21 cellular contexts compared by ENCODE assay signal in the genomic region with DNA sequence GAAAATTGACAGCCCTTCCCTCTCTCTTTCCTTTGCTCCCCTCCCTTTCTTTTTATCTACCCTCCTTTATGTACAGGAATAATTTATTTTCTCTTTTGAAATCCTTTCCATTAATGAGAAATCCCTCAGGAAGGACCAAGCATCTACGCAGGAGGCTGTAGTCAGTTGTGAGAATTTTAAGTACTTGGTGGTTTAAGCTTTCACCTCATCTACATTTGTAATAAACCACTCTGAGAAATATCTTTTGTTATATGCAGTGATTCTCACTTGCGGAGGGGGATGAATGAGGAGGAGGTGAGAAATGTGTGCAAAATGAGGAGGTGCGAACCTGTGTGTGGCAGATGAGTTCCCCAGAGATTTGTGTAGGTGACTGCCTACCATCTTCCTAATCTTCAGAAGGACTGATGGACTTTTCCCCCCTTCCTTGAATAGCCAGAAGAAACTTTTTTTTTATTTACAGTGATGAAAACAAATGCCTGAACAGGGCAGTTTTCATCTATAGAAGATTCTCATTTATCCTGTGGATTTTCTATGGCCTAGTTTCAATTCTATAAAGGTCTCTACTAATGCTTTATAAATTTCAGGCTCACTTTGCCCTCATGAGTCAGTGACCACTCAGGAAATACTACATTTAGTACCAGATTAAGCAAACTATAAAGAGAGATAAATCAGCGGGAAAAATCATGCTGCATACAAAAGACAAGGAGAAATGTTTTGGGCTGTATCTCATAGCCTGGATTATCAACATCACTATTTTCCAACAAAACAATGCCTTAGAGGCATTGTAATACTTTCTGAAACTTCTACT.
A peak's percentile ranks its signal among the peaks of the same experiment; 100 is the strongest.
DNase-seq lines count a peak whose midpoint lies in the region; ATAC-seq, FAIRE-seq and TF ChIP-seq lines count a peak whose summit lies in the region.
"Had no signal": no experiment of that assay in that cellular context is flagged by ENCODE, and none has a peak within 500 bp of the region (broad histone marks: within the 10 kb centered on the region; RNA-seq: fewer than 3 reads in every experiment).

No MANE protein-coding gene starts in this region.

- no peak overlapping the region for H3K9ac ChIP-seq in astrocyte (ENCODE audit: low read length)
- H3K9ac ChIP-seq: KMS-11 had no signal

- intact Hi-C loops in left ventricle myocardium inferior (cut with micrococcal nuclease) (no loop called here), Right ventricle myocardium superior (cut with DNase I) (no loop called here), head of caudate nucleus (cut with DNase I) (no loop called here), right lobe of liver (cut with DNase I) (no loop called here)

- peak overlapping the region; percentile 28 for H3K27ac ChIP-seq in left ventricle myocardium inferior (replicated peaks)
- H3K27ac ChIP-seq in astrocyte (ENCODE audit: low read depth, low read length), result peak overlapping the region; percentile 36
- H3K27ac ChIP-seq in right lobe of liver, result no peak overlapping the region
- H3K27ac ChIP-seq: KMS-11, skin epidermis, tibial nerve had no signal

- H3K4me3 ChIP-seq in left ventricle myocardium inferior (no peak overlapping the region), astrocyte (ENCODE audit: insufficient read depth, low read depth, low read length) (no peak overlapping the region), right lobe of liver (no peak overlapping the region)
- H3K4me3 ChIP-seq: heart right ventricle, skin epidermis, tibial nerve had no signal

- no peak overlapping the region for H3K4me3 Mint-ChIP-seq in astrocyte (ENCODE audit: unreplicated experiment)
- H3K4me3 Mint-ChIP-seq: activated CD4-positive, alpha-beta memory T cell treated with anti-CD3 and anti-CD28 coated beads for 36 hours; activated T-cell treated with anti-CD3 and anti-CD28 coated beads, Interleukin-2, amount 50 U/mL, for 72 hours had no signal

- ATAC-seq in Right ventricle myocardium superior (ENCODE audit: poor library complexity), result no peak
- ATAC-seq in HG03354 (IDR thresholded peaks at IDR 0.05; ENCODE audit: poor library complexity, severe bottlenecking, unreplicated experiment), result no peak
- no peak for ATAC-seq in right lobe of liver
- ATAC-seq: activated T-cell treated with anti-CD3 and anti-CD28 coated beads, Interleukin-2, amount 50 U/mL, for 72 hours; heart right ventricle had no signal

- no peaks in the 10 kb centered on the region for H4K20me1 ChIP-seq in astrocyte (ENCODE audit: insufficient read depth, low read length)

- DNase-seq in left ventricle myocardium inferior (no peak), Right ventricle myocardium superior (no peak), astrocyte (ENCODE audit: low read depth) (peak; percentile 83), head of caudate nucleus (peak in 22 of 42 donors; percentile 3 to 74 (median 26)), NCI-H510A (lab: John Stamatoyannopoulos, UW) (no peak), right lobe of liver (no peak), NCI-H1436 treated with DMSO at 0.1 percent for 48 hours (lab: John Stamatoyannopoulos, UW) (no peak)
- DNase-seq: ACHN; activated CD4-positive, alpha-beta memory T cell treated with anti-CD3 and anti-CD28 coated beads for 36 hours; activated T-cell treated with anti-CD3 and anti-CD28 coated beads, Interleukin-2, amount 50 U/mL, for 72 hours; cerebellar nuclear complex; COR-L47; heart right ventricle; kidney; midbrain; NCI-H510A treated with DMSO at 0.1 percent for 48 hours; occipital lobe had no signal

- 77% methylated on average over 4 of the region's 4 CpGs for WGBS in right lobe of liver (ENCODE audit: insufficient coverage, low coverage, low lambda C conversion rate, missing lambda C conversion rate)

- H3K36me3 ChIP-seq in left ventricle myocardium inferior, result no peaks in the 10 kb centered on the region
- H3K36me3 ChIP-seq in astrocyte (ENCODE audit: insufficient read depth, low read length), result no peaks in the 10 kb centered on the region
- H3K36me3 ChIP-seq in right lobe of liver, result no peaks in the 10 kb centered on the region
- H3K36me3 ChIP-seq: heart right ventricle, tibial nerve had no signal

- peak; percentile 59 for FAIRE-seq in astrocyte (lab: Jason Lieb, UNC)
- FAIRE-seq: kidney had no signal

- H3K27me3 ChIP-seq in left ventricle myocardium inferior (ENCODE audit: low read depth) (no peaks in the 10 kb centered on the region), astrocyte (ENCODE audit: insufficient read depth, low read length) (no peaks in the 10 kb centered on the region), right lobe of liver (no peaks in the 10 kb centered on the region)
- H3K27me3 ChIP-seq: heart right ventricle, tibial nerve had no signal

- H3K9me3 ChIP-seq in left ventricle myocardium inferior (replicated peaks) (no peaks in the 10 kb centered on the region), astrocyte (ENCODE audit: insufficient read depth, low read depth, low read length) (no peaks in the 10 kb centered on the region), right lobe of liver (no peaks in the 10 kb centered on the region)
- H3K9me3 ChIP-seq: heart right ventricle, tibial nerve had no signal

- H3K79me2 ChIP-seq in astrocyte (ENCODE audit: insufficient read depth, low read length), result no peaks in the 10 kb centered on the region

- no peaks in the 10 kb centered on the region for H3K9me3 Mint-ChIP-seq in astrocyte (ENCODE audit: unreplicated experiment)
- H3K9me3 Mint-ChIP-seq: activated CD4-positive, alpha-beta memory T cell treated with anti-CD3 and anti-CD28 coated beads for 36 hours; activated T-cell treated with anti-CD3 and anti-CD28 coated beads, Interleukin-2, amount 50 U/mL, for 72 hours had no signal

- no peaks in the 10 kb centered on the region for H3K27me3 Mint-ChIP-seq in astrocyte (ENCODE audit: low read depth, unreplicated experiment)
- H3K27me3 Mint-ChIP-seq: activated CD4-positive, alpha-beta memory T cell treated with anti-CD3 and anti-CD28 coated beads for 36 hours had no signal

- TF ChIP-seq CTCF in left ventricle myocardium inferior (IDR thresholded peaks at IDR 0.05; ENCODE audit: borderline replicate concordance) (no peak), astrocyte (IDR thresholded peaks at IDR 0.05; ENCODE audit: insufficient read depth, low read depth, low read length) (no peak), right lobe of liver (IDR thresholded peaks at IDR 0.05) (no peak)

- H2AFZ ChIP-seq in astrocyte (ENCODE audit: low read depth, low read length), result no peak overlapping the region

- peaks cover 5% of the 10 kb centered on the region for H3K4me1 Mint-ChIP-seq in astrocyte (ENCODE audit: low read depth, unreplicated experiment)

- H3K4me1 ChIP-seq in left ventricle myocardium inferior (peaks cover 82% of the 10 kb centered on the region), astrocyte (ENCODE audit: insufficient read depth, low read length) (peaks cover 17% of the 10 kb centered on the region), right lobe of liver (no peaks in the 10 kb centered on the region)

- no peak overlapping the region for H3K27ac Mint-ChIP-seq in astrocyte (ENCODE audit: unreplicated experiment)
- H3K27ac Mint-ChIP-seq: activated CD4-positive, alpha-beta memory T cell treated with anti-CD3 and anti-CD28 coated beads for 36 hours; activated T-cell treated with anti-CD3 and anti-CD28 coated beads, Interleukin-2, amount 50 U/mL, for 72 hours had no signal

- H3K36me3 Mint-ChIP-seq in astrocyte (ENCODE audit: low read depth, unreplicated experiment), result no peaks in the 10 kb centered on the region
- H3K36me3 Mint-ChIP-seq: activated CD4-positive, alpha-beta memory T cell treated with anti-CD3 and anti-CD28 coated beads for 36 hours had no signal

- H3K4me2 ChIP-seq in astrocyte (ENCODE audit: low read length), result peak overlapping the region; percentile 52
- H3K4me2 ChIP-seq: KMS-11 had no signal

- no peak for TF ChIP-seq POLR2A in right lobe of liver (IDR thresholded peaks at IDR 0.05)

Comparison
In these comparisons a context has a peak if more than half of its experiments do, and no peak if none do; other contexts are left out.
1. DNase-seq: peak in astrocyte (single experiment) and head of caudate nucleus (22 of 42); none in left ventricle myocardium inferior (single experiment), Right ventricle myocardium superior (single experiment), NCI-H510A (single experiment), right lobe of liver (0 of 3) and NCI-H1436 treated with DMSO at 0.1 percent for 48 hours (single experiment).
2. H3K27ac ChIP-seq: peak in left ventricle myocardium inferior (single experiment) and astrocyte (single experiment); none in right lobe of liver (0 of 3).